In genomic region chr2:55109219-55109891, GRCh38 we compare ENCODE assay signal across 1 cellular context.
TF ChIP-seq lines count a peak whose summit lies in the region.

No MANE protein-coding gene starts in this region.

TF ChIP-seq in SK-N-SH, 30 proteins besides CTCF, POLR2A, EP300 and RAD21 (continued from another document):
- TF ChIP-seq PBX3 (IDR thresholded peaks at IDR 0.05) (peak; percentile 65), MEF2A (IDR thresholded peaks at IDR 0.05; ENCODE audit: borderline replicate concordance, low read depth) (peak; percentile 46; the same call in 1 of the 2 replicates), MAX (IDR thresholded peaks at IDR 0.05; ENCODE audit: low read depth) (peak; percentile 29; the same call in 1 of the 2 replicates), SMC3 (IDR thresholded peaks at IDR 0.05; ENCODE audit: low read depth, low read length) (no peak)
